Comparison of ENCODE assay signal across 12 cellular contexts in genomic region chr12:25264015-25264582, GRCh38.
"Had no signal": no experiment of that assay in that cellular context is flagged by ENCODE, and none has a peak within 500 bp of the region (broad histone marks: within the 10 kb centered on the region; RNA-seq: fewer than 3 reads in every experiment).

No MANE protein-coding gene starts in this region.

- H3K4me3 ChIP-seq: ascending aorta, lung had no signal

- H3K36me3 ChIP-seq: ascending aorta, neutrophil, WERI-Rb-1 had no signal

- H3K4me1 ChIP-seq: ascending aorta had no signal

- DNase-seq: activated CD4-positive, alpha-beta T cell treated with anti-CD3 and anti-CD28 coated beads, Interleukin-2, amount 10 ng/mL, durations not matched to agents 7 days and 5 days; activated CD8-positive, alpha-beta memory T cell treated with anti-CD3 and anti-CD28 coated beads for 24 hours; activated naive CD4-positive, alpha-beta T cell treated with Interleukin-2 at 50 U/mL for 16 hours; activated naive CD8-positive, alpha-beta T cell treated with anti-CD3 and anti-CD28 coated beads, Interleukin-2, amount 50 U/mL, for 24 hours; left colon; naive B cell; stimulated activated CD4-positive, alpha-beta T cell treated with anti-CD3 and anti-CD28 coated beads, Interleukin-15, amount 100 ng/mL, for 24 hours; stimulated activated CD4-positive, alpha-beta T cell treated with anti-CD3 and anti-CD28 coated beads, Interleukin-4, amount 100 ng/mL, for 24 hours; WERI-Rb-1 had no signal

- ATAC-seq: activated naive CD8-positive, alpha-beta T cell treated with anti-CD3 and anti-CD28 coated beads, Interleukin-2, amount 50 U/mL, for 24 hours; left colon had no signal

- H3K27ac ChIP-seq: ascending aorta, neutrophil, WERI-Rb-1 had no signal

- H3K9me3 ChIP-seq: ascending aorta, neutrophil had no signal

- H3K27me3 ChIP-seq: ascending aorta, neutrophil had no signal
